ENCODE assay signal across 9 cellular contexts in genomic region chr21:39676054-39676771, GRCh38.
DNase-seq lines count a peak whose midpoint lies in the region; ATAC-seq and TF ChIP-seq lines count a peak whose summit lies in the region.
"Had no signal": no experiment of that assay in that cellular context is flagged by ENCODE, and none has a peak within 500 bp of the region (broad histone marks: within the 10 kb centered on the region; RNA-seq: fewer than 3 reads in every experiment).

No MANE protein-coding gene starts in this region.

- TF ChIP-seq EP300 in stomach (IDR thresholded peaks at IDR 0.05), result no peak

- peak; percentile 46 for DNase-seq in RPMI7951 (ENCODE audit: low read depth)
- peak in 1 of 2 donors; percentile 41 for DNase-seq in heart right ventricle
- DNase-seq in stomach, result no peak
- no peak for DNase-seq in stimulated activated naive CD8-positive, alpha-beta T cell treated with anti-CD3 and anti-CD28 coated beads, Interleukin-15, Interleukin-2, amounts not matched to agents 100 U/mL and 50 U/mL, for 24 hours
- DNase-seq in ascending aorta (ENCODE audit: low spot score in 2 of 2), result no peak
- no peak for DNase-seq in DMS114 treated with DMSO at 0.1 percent for 48 hours (lab: John Stamatoyannopoulos, UW; ENCODE audit: unreplicated experiment)
- DNase-seq in germinal center (ENCODE audit: low spot score), result no peak

- no peak for TF ChIP-seq POLR2A in stomach (IDR thresholded peaks at IDR 0.05)

- peaks cover 0 to 19% (median 9%) of the 10 kb centered on the region in 9 donors for H3K4me1 ChIP-seq in heart right ventricle
- peaks cover 0 to 37% (median 2%) of the 10 kb centered on the region in 4 donors for H3K4me1 ChIP-seq in stomach
- H3K4me1 ChIP-seq in ascending aorta, result no peaks in the 10 kb centered on the region
- H3K4me1 ChIP-seq: HAP-1 had no signal

- H3K4me3 ChIP-seq in heart right ventricle (peak overlapping the region in 1 of 10 donors; percentile 21), stomach (no peak overlapping the region), ascending aorta (no peak overlapping the region)
- H3K4me3 ChIP-seq: HAP-1 had no signal

- no peak for TF ChIP-seq CTCF in heart right ventricle (IDR thresholded peaks at IDR 0.05)
- TF ChIP-seq CTCF in stomach (IDR thresholded peaks at IDR 0.05), result no peak
- no peak for TF ChIP-seq CTCF in ascending aorta (IDR thresholded peaks at IDR 0.05)

- ATAC-seq in HG03565 (IDR thresholded peaks at IDR 0.05; ENCODE audit: unreplicated experiment), result peak; percentile 87
- peak; percentile 77 to 98 (median 91) for ATAC-seq in heart right ventricle
- ATAC-seq in stimulated activated naive CD8-positive, alpha-beta T cell treated with anti-CD3 and anti-CD28 coated beads, Interleukin-15, Interleukin-2, amounts not matched to agents 100 U/mL and 50 U/mL, for 24 hours, result no peak

- H3K9me3 ChIP-seq in heart right ventricle (peaks cover 0 to 6% (median 0%) of the 10 kb centered on the region in 11 donors), stomach (no peaks in the 10 kb centered on the region), ascending aorta (no peaks in the 10 kb centered on the region)

- H3K27ac ChIP-seq in heart right ventricle, result peak overlapping the region; percentile 32 to 80 (median 54)
- H3K27ac ChIP-seq in stomach, result peak overlapping the region in 3 of 5 donors; percentile 36 to 73 (median 47)
- H3K27ac ChIP-seq in ascending aorta, result no peak overlapping the region

- intact Hi-C loops in heart right ventricle (cut with DNase I) (no loop called here), stomach (cut with DNase I; ENCODE audit: low total_unique reads) (no loop called here), ascending aorta (cut with DNase I) (no loop called here)

- WGBS in heart right ventricle, 2 donors, result 20 to 25% methylated on average over 17 of the region's 17 CpGs
- WGBS in stomach, 5 donors, result 53 to 72% (median 66%) methylated on average over 17 of the region's 17 CpGs

- H3K27me3 ChIP-seq in heart right ventricle (no peaks in the 10 kb centered on the region), stomach (no peaks in the 10 kb centered on the region), ascending aorta (no peaks in the 10 kb centered on the region)

- H3K36me3 ChIP-seq in heart right ventricle (no peaks in the 10 kb centered on the region), stomach (no peaks in the 10 kb centered on the region), ascending aorta (no peaks in the 10 kb centered on the region)
- H3K36me3 ChIP-seq: HAP-1 had no signal

Comparison
In these comparisons a context has a peak if more than half of its experiments do, and no peak if none do; other contexts are left out.
1. H3K27ac ChIP-seq: peak in heart right ventricle (10 of 10) and stomach (3 of 5); none in ascending aorta (0 of 2).